1 cellular context compared by ENCODE assay signal in the genomic region with DNA sequence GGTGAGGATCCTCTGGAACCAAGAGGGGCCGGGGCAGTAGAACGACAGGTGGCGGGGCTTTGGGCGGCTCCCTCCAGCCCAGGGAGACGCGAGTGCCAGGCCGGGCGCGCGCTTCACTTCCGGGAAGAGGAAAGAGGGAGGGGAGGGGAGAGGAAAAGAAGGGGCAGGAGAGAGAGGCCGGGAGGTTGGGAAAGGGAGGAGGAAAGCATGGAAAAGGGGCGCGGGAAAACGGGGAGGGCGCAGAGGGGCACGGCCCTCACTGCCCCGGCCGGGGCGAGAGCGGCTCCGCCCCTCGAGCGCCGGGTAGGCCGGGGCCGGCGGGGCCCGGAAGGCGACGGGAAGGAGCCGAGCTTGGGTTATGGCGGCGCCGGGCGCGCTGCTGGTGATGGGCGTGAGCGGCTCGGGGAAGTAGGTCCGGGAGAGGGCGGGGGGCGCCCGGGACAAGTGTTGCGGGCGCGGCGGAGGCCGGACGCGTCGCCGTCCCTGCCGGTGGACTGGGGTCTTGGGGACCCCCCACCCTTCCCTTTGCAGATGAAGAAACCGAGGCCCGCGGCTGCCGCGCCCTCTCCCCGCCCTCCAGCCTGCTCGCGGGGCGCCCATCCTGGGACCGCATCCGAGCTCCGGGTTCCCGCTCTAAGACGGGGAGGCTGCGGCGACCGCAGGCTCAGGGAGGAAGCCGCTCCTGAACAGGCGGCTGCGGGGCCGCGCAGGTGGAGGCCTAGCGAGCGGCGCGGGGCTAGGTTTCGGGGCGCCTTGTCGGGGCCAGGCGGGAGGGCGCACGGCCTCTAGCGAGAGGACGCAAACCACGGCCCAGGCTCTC.
TF ChIP-seq lines count a peak whose summit lies in the region.

A gene (plus strand): TSS at position 330 of the 820 bp plus-strand sequence. CDS start 29 bp downstream, at position 359.

TF ChIP-seq in HepG2, 621 proteins besides CTCF, POLR2A, EP300 and RAD21 (continued from another document and continues in another):
- TF ChIP-seq RORA (CRISPR knock-in tag; IDR thresholded peaks at IDR 0.05) (no peak), SYNCRIP (IDR thresholded peaks at IDR 0.05; ENCODE audit: insufficient read depth, low read depth, low read length) (no peak), MAFG (CRISPR knock-in tag; IDR thresholded peaks at IDR 0.05) (no peak), ZKSCAN1 (IDR thresholded peaks at IDR 0.05; ENCODE audit: low read length) (no peak), SPEN (CRISPR knock-in tag; IDR thresholded peaks at IDR 0.05; ENCODE audit: low read depth) (peak; percentile 85; the same call in 1 of the 2 replicates), ATF7 (IDR thresholded peaks at IDR 0.05) (no peak), ATF7 (CRISPR knock-in tag; IDR thresholded peaks at IDR 0.05) (no peak), ESRRA (CRISPR knock-in tag; IDR thresholded peaks at IDR 0.05; ENCODE audit: low read depth) (peak; percentile 26; the same call in 1 of the 2 replicates), ZNF296 (CRISPR knock-in tag; conservative IDR thresholded peaks at IDR 0.05) (0 out of 2 replicates have a peak, but pooled peaks have one; percentile 34), HDAC1 (CRISPR knock-in tag; IDR thresholded peaks at IDR 0.05) (0 out of 2 replicates have a peak, but pooled peaks have one; percentile 14), MTA1 (CRISPR knock-in tag; IDR thresholded peaks at IDR 0.05; ENCODE audit: borderline replicate concordance) (no peak), MED1 (CRISPR knock-in tag; IDR thresholded peaks at IDR 0.05) (0 out of 2 replicates have a peak, but pooled peaks have one; percentile 7), ZNF24 (IDR thresholded peaks at IDR 0.05) (no peak), NFYB (CRISPR knock-in tag; IDR thresholded peaks at IDR 0.05) (no peak), KDM5B (CRISPR knock-in tag; IDR thresholded peaks at IDR 0.05; ENCODE audit: borderline replicate concordance) (peak; percentile 86), JUNB (CRISPR knock-in tag; IDR thresholded peaks at IDR 0.05; ENCODE audit: borderline replicate concordance) (no peak), CBX1 (IDR thresholded peaks at IDR 0.05; ENCODE audit: low read depth) (no peak), ZKSCAN5 (CRISPR knock-in tag; IDR thresholded peaks at IDR 0.05) (no peak), PAX8 (CRISPR knock-in tag; IDR thresholded peaks at IDR 0.05; ENCODE audit: borderline replicate concordance) (no peak), ZFP90 (CRISPR knock-in tag; IDR thresholded peaks at IDR 0.05; ENCODE audit: borderline replicate concordance) (no peak), ZNF317 (CRISPR knock-in tag; IDR thresholded peaks at IDR 0.05) (no peak), ZNF713 (CRISPR knock-in tag; IDR thresholded peaks at IDR 0.05) (no peak), ZNF12 (CRISPR knock-in tag; IDR thresholded peaks at IDR 0.05) (no peak; the same call in 1 of the 2 replicates), ZNF235 (CRISPR knock-in tag; IDR thresholded peaks at IDR 0.05; ENCODE audit: borderline replicate concordance) (0 out of 2 replicates have a peak, but pooled peaks have one; percentile 57), ZBTB38 (CRISPR knock-in tag; IDR thresholded peaks at IDR 0.05) (peak; percentile 31), NR2C2 (CRISPR knock-in tag; IDR thresholded peaks at IDR 0.05; ENCODE audit: borderline replicate concordance) (no peak), NCOA2 (CRISPR knock-in tag; IDR thresholded peaks at IDR 0.05) (no peak), CHD2 (IDR thresholded peaks at IDR 0.05; ENCODE audit: low read depth, low read length) (no peak), MTF1 (CRISPR knock-in tag; IDR thresholded peaks at IDR 0.05) (no peak), HIVEP1 (CRISPR knock-in tag; IDR thresholded peaks at IDR 0.05) (no peak), PHF20 (CRISPR knock-in tag; IDR thresholded peaks at IDR 0.05) (peak; percentile 47; the same call in 1 of the 2 replicates), SIX4 (CRISPR knock-in tag; IDR thresholded peaks at IDR 0.05) (no peak), RXRA (CRISPR knock-in tag; IDR thresholded peaks at IDR 0.05) (no peak; the same call in 1 of the 2 replicates)
- TF ChIP-seq, protein P1, sequence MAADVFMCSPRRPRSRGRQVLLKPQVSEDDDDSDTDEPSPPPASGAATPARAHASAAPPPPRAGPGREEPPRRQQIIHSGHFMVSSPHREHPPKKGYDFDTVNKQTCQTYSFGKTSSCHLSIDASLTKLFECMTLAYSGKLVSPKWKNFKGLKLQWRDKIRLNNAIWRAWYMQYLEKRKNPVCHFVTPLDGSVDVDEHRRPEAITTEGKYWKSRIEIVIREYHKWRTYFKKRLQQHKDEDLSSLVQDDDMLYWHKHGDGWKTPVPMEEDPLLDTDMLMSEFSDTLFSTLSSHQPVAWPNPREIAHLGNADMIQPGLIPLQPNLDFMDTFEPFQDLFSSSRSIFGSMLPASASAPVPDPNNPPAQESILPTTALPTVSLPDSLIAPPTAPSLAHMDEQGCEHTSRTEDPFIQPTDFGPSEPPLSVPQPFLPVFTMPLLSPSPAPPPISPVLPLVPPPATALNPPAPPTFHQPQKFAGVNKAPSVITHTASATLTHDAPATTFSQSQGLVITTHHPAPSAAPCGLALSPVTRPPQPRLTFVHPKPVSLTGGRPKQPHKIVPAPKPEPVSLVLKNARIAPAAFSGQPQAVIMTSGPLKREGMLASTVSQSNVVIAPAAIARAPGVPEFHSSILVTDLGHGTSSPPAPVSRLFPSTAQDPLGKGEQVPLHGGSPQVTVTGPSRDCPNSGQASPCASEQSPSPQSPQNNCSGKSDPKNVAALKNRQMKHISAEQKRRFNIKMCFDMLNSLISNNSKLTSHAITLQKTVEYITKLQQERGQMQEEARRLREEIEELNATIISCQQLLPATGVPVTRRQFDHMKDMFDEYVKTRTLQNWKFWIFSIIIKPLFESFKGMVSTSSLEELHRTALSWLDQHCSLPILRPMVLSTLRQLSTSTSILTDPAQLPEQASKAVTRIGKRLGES (CRISPR knock-in tag; IDR thresholded peaks at IDR 0.05; ENCODE audit: borderline replicate concordance) = no peak
- TF ChIP-seq, protein P2, sequence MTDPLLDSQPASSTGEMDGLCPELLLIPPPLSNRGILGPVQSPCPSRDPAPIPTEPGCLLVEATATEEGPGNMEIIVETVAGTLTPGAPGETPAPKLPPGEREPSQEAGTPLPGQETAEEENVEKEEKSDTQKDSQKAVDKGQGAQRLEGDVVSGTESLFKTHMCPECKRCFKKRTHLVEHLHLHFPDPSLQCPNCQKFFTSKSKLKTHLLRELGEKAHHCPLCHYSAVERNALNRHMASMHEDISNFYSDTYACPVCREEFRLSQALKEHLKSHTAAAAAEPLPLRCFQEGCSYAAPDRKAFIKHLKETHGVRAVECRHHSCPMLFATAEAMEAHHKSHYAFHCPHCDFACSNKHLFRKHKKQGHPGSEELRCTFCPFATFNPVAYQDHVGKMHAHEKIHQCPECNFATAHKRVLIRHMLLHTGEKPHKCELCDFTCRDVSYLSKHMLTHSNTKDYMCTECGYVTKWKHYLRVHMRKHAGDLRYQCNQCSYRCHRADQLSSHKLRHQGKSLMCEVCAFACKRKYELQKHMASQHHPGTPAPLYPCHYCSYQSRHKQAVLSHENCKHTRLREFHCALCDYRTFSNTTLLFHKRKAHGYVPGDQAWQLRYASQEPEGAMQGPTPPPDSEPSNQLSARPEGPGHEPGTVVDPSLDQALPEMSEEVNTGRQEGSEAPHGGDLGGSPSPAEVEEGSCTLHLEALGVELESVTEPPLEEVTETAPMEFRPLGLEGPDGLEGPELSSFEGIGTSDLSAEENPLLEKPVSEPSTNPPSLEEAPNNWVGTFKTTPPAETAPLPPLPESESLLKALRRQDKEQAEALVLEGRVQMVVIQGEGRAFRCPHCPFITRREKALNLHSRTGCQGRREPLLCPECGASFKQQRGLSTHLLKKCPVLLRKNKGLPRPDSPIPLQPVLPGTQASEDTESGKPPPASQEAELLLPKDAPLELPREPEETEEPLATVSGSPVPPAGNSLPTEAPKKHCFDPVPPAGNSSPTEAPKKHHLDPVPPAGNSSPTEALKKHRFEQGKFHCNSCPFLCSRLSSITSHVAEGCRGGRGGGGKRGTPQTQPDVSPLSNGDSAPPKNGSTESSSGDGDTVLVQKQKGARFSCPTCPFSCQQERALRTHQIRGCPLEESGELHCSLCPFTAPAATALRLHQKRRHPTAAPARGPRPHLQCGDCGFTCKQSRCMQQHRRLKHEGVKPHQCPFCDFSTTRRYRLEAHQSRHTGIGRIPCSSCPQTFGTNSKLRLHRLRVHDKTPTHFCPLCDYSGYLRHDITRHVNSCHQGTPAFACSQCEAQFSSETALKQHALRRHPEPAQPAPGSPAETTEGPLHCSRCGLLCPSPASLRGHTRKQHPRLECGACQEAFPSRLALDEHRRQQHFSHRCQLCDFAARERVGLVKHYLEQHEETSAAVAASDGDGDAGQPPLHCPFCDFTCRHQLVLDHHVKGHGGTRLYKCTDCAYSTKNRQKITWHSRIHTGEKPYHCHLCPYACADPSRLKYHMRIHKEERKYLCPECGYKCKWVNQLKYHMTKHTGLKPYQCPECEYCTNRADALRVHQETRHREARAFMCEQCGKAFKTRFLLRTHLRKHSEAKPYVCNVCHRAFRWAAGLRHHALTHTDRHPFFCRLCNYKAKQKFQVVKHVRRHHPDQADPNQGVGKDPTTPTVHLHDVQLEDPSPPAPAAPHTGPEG (CRISPR knock-in tag; IDR thresholded peaks at IDR 0.05) = peak; percentile 93
- TF ChIP-seq, protein P3, sequence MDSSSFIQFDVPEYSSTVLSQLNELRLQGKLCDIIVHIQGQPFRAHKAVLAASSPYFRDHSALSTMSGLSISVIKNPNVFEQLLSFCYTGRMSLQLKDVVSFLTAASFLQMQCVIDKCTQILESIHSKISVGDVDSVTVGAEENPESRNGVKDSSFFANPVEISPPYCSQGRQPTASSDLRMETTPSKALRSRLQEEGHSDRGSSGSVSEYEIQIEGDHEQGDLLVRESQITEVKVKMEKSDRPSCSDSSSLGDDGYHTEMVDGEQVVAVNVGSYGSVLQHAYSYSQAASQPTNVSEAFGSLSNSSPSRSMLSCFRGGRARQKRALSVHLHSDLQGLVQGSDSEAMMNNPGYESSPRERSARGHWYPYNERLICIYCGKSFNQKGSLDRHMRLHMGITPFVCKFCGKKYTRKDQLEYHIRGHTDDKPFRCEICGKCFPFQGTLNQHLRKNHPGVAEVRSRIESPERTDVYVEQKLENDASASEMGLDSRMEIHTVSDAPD (CRISPR knock-in tag; IDR thresholded peaks at IDR 0.05) = no peak
- TF ChIP-seq, protein P4, sequence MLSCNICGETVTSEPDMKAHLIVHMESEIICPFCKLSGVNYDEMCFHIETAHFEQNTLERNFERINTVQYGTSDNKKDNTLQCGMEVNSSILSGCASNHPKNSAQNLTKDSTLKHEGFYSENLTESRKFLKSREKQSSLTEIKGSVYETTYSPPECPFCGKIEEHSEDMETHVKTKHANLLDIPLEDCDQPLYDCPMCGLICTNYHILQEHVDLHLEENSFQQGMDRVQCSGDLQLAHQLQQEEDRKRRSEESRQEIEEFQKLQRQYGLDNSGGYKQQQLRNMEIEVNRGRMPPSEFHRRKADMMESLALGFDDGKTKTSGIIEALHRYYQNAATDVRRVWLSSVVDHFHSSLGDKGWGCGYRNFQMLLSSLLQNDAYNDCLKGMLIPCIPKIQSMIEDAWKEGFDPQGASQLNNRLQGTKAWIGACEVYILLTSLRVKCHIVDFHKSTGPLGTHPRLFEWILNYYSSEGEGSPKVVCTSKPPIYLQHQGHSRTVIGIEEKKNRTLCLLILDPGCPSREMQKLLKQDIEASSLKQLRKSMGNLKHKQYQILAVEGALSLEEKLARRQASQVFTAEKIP (CRISPR knock-in tag; IDR thresholded peaks at IDR 0.05; ENCODE audit: borderline replicate concordance) = no peak
- TF ChIP-seq, protein P5, sequence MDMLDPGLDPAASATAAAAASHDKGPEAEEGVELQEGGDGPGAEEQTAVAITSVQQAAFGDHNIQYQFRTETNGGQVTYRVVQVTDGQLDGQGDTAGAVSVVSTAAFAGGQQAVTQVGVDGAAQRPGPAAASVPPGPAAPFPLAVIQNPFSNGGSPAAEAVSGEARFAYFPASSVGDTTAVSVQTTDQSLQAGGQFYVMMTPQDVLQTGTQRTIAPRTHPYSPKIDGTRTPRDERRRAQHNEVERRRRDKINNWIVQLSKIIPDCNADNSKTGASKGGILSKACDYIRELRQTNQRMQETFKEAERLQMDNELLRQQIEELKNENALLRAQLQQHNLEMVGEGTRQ (IDR thresholded peaks at IDR 0.05; ENCODE audit: low read depth, low read length) = no peak
- TF ChIP-seq, protein P5 (CRISPR knock-in tag; IDR thresholded peaks at IDR 0.05; ENCODE audit: borderline replicate concordance) = no peak
- TF ChIP-seq, protein P6, sequence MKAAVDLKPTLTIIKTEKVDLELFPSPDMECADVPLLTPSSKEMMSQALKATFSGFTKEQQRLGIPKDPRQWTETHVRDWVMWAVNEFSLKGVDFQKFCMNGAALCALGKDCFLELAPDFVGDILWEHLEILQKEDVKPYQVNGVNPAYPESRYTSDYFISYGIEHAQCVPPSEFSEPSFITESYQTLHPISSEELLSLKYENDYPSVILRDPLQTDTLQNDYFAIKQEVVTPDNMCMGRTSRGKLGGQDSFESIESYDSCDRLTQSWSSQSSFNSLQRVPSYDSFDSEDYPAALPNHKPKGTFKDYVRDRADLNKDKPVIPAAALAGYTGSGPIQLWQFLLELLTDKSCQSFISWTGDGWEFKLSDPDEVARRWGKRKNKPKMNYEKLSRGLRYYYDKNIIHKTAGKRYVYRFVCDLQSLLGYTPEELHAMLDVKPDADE (CRISPR knock-in tag; IDR thresholded peaks at IDR 0.05) = no peak
- TF ChIP-seq, protein P7, sequence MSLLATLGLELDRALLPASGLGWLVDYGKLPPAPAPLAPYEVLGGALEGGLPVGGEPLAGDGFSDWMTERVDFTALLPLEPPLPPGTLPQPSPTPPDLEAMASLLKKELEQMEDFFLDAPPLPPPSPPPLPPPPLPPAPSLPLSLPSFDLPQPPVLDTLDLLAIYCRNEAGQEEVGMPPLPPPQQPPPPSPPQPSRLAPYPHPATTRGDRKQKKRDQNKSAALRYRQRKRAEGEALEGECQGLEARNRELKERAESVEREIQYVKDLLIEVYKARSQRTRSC (CRISPR knock-in tag; IDR thresholded peaks at IDR 0.05; ENCODE audit: low read depth) = no peak
- TF ChIP-seq, protein P8, sequence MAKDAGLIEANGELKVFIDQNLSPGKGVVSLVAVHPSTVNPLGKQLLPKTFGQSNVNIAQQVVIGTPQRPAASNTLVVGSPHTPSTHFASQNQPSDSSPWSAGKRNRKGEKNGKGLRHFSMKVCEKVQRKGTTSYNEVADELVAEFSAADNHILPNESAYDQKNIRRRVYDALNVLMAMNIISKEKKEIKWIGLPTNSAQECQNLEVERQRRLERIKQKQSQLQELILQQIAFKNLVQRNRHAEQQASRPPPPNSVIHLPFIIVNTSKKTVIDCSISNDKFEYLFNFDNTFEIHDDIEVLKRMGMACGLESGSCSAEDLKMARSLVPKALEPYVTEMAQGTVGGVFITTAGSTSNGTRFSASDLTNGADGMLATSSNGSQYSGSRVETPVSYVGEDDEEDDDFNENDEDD (CRISPR knock-in tag; IDR thresholded peaks at IDR 0.05; ENCODE audit: borderline replicate concordance) = peak; percentile 31
- TF ChIP-seq, protein P9, sequence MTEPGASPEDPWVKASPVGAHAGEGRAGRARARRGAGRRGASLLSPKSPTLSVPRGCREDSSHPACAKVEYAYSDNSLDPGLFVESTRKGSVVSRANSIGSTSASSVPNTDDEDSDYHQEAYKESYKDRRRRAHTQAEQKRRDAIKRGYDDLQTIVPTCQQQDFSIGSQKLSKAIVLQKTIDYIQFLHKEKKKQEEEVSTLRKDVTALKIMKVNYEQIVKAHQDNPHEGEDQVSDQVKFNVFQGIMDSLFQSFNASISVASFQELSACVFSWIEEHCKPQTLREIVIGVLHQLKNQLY (CRISPR knock-in tag; IDR thresholded peaks at IDR 0.05) = no peak
